In genomic region chrX:108390976-108391717, GRCh38 we compare ENCODE assay signal across 1 cellular context. TPM values are rescaled to one million over a fixed set of nuclear protein-coding genes. Genes with fewer than 3 reads are reported as not detected.
"Had no signal": no experiment of that assay in that cellular context is flagged by ENCODE, and none has a peak within 500 bp of the region (broad histone marks: within the 10 kb centered on the region; RNA-seq: fewer than 3 reads in every experiment).

No MANE protein-coding gene starts in this region.

RNA-seq across cellular contexts. Expression of gene COL4A6, which starts 47.1 kb away (rescaled TPM):
- total RNA-seq: natural killer cell treated with Interleukin-12 subunit alpha and Interleukin-12 subunit beta and Interleukin-15 and Interleukin-18, amount 100 ng/mL, for 72 hours had no signal

RNA-seq across cellular contexts. Expression of gene COL4A5, which starts 48.5 kb away (rescaled TPM):
- total RNA-seq: natural killer cell treated with Interleukin-12 subunit alpha and Interleukin-12 subunit beta and Interleukin-15 and Interleukin-18, amount 100 ng/mL, for 72 hours had no signal
